Comparison of ENCODE assay signal across 16 cellular contexts in genomic region chr3:69543080-69543429, GRCh38.
DNase-seq lines count a peak whose midpoint lies in the region; ATAC-seq and TF ChIP-seq lines count a peak whose summit lies in the region.
"Had no signal": no experiment of that assay in that cellular context is flagged by ENCODE, and none has a peak within 500 bp of the region (broad histone marks: within the 10 kb centered on the region; RNA-seq: fewer than 3 reads in every experiment).

No MANE protein-coding gene starts in this region.

- no peak for DNase-seq in BE2C
- no peak for DNase-seq in WERI-Rb-1
- DNase-seq in right cardiac atrium, result no peak
- no peak for DNase-seq in osteocyte (ENCODE audit: extremely low spot score, unreplicated experiment)
- no peak for DNase-seq in activated effector memory CD4-positive, alpha-beta T cell treated with anti-CD3 and anti-CD28 coated beads, Interleukin-2, amount 50 U/mL, for 16 hours
- no peak for DNase-seq in NCI-H69 (lab: John Stamatoyannopoulos, UW)
- DNase-seq: ACHN; activated CD4-positive, alpha-beta T cell treated with anti-CD3 and anti-CD28 coated beads for 4 hours; body of pancreas; DMS153; MM.1S; NCI-H2227 treated with DMSO at 0.1 percent for 48 hours; T-cell; transverse colon had no signal

- H3K27ac ChIP-seq in WERI-Rb-1 (no peak overlapping the region), right cardiac atrium (ENCODE audit: low read length) (no peak overlapping the region)
- H3K27ac ChIP-seq: body of pancreas, transverse colon had no signal

- no peak for ATAC-seq in right cardiac atrium
- no peak for ATAC-seq in GM18907 (IDR thresholded peaks at IDR 0.05; ENCODE audit: unreplicated experiment)
- ATAC-seq in GM21515 (IDR thresholded peaks at IDR 0.05; ENCODE audit: unreplicated experiment), result no peak
- ATAC-seq: body of pancreas, T-cell had no signal

- H3K4me3 ChIP-seq in BE2C (ENCODE audit: low read depth, low read length), result peak overlapping the region; percentile 72
- peak overlapping the region; percentile 52 for H3K4me3 ChIP-seq in WERI-Rb-1 (ENCODE audit: low read depth, low read length)
- H3K4me3 ChIP-seq in right cardiac atrium (ENCODE audit: low read length), result peak overlapping the region; percentile 82

- peaks cover 54% of the 10 kb centered on the region for H3K27me3 Mint-ChIP-seq in osteocyte (ENCODE audit: unreplicated experiment)

- no peaks in the 10 kb centered on the region for H3K36me3 Mint-ChIP-seq in osteocyte (ENCODE audit: unreplicated experiment)
- H3K36me3 Mint-ChIP-seq: T-cell had no signal

- H3K4me3 Mint-ChIP-seq in osteocyte (ENCODE audit: unreplicated experiment), result peak overlapping the region; percentile 31
- H3K4me3 Mint-ChIP-seq: T-cell had no signal

- H3K9me3 Mint-ChIP-seq in osteocyte (ENCODE audit: unreplicated experiment), result no peaks in the 10 kb centered on the region
- H3K9me3 Mint-ChIP-seq: T-cell had no signal

- H3K4me1 ChIP-seq in BE2C (no peaks in the 10 kb centered on the region), right cardiac atrium (ENCODE audit: control insufficient read depth, insufficient read depth, low read length) (no peaks in the 10 kb centered on the region)

- intact Hi-C loops in right cardiac atrium (cut with DNase I), result loop anchor here (5.0 to 10.0 kb wide), 4 partner anchors 98 to 124 kb away; no protein-coding TSS in a partner anchor

- 31% methylated on average over 5 of the region's 5 CpGs for WGBS in right cardiac atrium

- no peaks in the 10 kb centered on the region for H3K9me3 ChIP-seq in BE2C
- H3K9me3 ChIP-seq in WERI-Rb-1 (ENCODE audit: severe bottlenecking), result no peaks in the 10 kb centered on the region
- no peaks in the 10 kb centered on the region for H3K9me3 ChIP-seq in right cardiac atrium (ENCODE audit: control insufficient read depth, low read length)
- H3K9me3 ChIP-seq: body of pancreas, transverse colon had no signal

- no peaks in the 10 kb centered on the region for H3K27me3 ChIP-seq in BE2C
- H3K27me3 ChIP-seq in WERI-Rb-1 (ENCODE audit: insufficient read depth, low read depth, severe bottlenecking), result peaks cover 39% of the 10 kb centered on the region
- H3K27me3 ChIP-seq in right cardiac atrium (ENCODE audit: control insufficient read depth, insufficient read depth), result no peaks in the 10 kb centered on the region

- H3K36me3 ChIP-seq in BE2C, result no peaks in the 10 kb centered on the region
- H3K36me3 ChIP-seq in WERI-Rb-1, result no peaks in the 10 kb centered on the region
- H3K36me3 ChIP-seq: transverse colon had no signal

- no peak for TF ChIP-seq CTCF in BE2C (IDR thresholded peaks at IDR 0.05; ENCODE audit: low read depth, low read length)
- no peak for TF ChIP-seq CTCF in WERI-Rb-1 (IDR thresholded peaks at IDR 0.05; ENCODE audit: low read depth, low read length)
- TF ChIP-seq CTCF in osteocyte (IDR thresholded peaks at IDR 0.05), result no peak

- H3K27ac Mint-ChIP-seq in osteocyte (ENCODE audit: unreplicated experiment), result no peak overlapping the region
- H3K27ac Mint-ChIP-seq: T-cell had no signal

- peaks cover 23% of the 10 kb centered on the region for H3K4me1 Mint-ChIP-seq in osteocyte (ENCODE audit: unreplicated experiment)
